28 cellular contexts compared by ENCODE assay signal in the genomic region with DNA sequence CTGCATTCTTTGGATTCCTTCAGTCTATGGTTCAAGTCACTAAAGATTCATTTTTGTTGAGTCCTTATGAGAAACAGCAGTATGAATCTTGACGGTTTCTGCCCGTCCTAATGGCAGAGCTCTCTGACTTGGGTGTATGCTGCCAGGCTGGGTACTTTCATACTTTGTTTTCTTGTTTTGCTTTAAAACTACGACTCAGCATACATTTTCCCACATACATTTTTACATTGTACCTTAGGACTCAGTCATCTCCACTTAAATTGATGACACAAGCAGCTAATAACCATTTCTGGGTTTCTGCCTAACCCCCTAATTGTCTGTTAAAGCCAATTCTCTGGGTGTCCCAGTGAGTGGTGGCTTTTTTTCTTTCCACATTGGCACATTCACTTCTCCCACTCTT. TPM values are rescaled to one million over a fixed set of nuclear protein-coding genes. Genes with fewer than 3 reads are reported as not detected.
DNase-seq lines count a peak whose midpoint lies in the region; ATAC-seq, FAIRE-seq and TF ChIP-seq lines count a peak whose summit lies in the region.
"Had no signal": no experiment of that assay in that cellular context is flagged by ENCODE, and none has a peak within 500 bp of the region (broad histone marks: within the 10 kb centered on the region; RNA-seq: fewer than 3 reads in every experiment).

No MANE protein-coding gene starts in this region.

- H3K4me3 ChIP-seq in ACC112 (ENCODE audit: low read depth, low read length): no peak overlapping the region
- no peak overlapping the region for H3K4me3 ChIP-seq in GM12878
- H3K4me3 ChIP-seq in GM23338: no peak overlapping the region
- H3K4me3 ChIP-seq: heart left ventricle, thyroid gland, vagina had no signal

- CTCF ChIA-PET in activated CD4-positive, alpha-beta memory T cell treated with anti-CD3 and anti-CD28 coated beads for 36 hours (lab: Charles Lee): interaction anchor here (1.9 kb wide), 1 partner anchor 15 kb away, joined by 5 read pairs; no protein-coding TSS in a partner anchor
- CTCF ChIA-PET in activated CD4-positive, alpha-beta memory T cell treated with anti-CD3 and anti-CD28 coated beads, Interleukin-2, amount 10 ng/mL, durations not matched to agents 7 days and 5 days (lab: Charles Lee): no interaction called here
- CTCF ChIA-PET in GM12878 (lab: Yijun Ruan, JAX): interaction anchor here (1.1 to 1.2 kb wide), 2 partner anchors 13 to 22 kb away, joined by 3 read pairs; partner anchors contain the start of gene TMED2

- TF ChIP-seq RAD21 in GM12878 (IDR thresholded peaks at IDR 0.05; ENCODE audit: insufficient read depth, low read depth, low read length): no peak

- H3K79me2 ChIP-seq in ACC112 (ENCODE audit: control insufficient read depth, insufficient read depth, low read length, unreplicated experiment): peaks cover 39% of the 10 kb centered on the region
- H3K79me2 ChIP-seq in GM12878 (ENCODE audit: control insufficient read depth, insufficient read depth, low read length): peaks cover 22% of the 10 kb centered on the region
- H3K79me2 ChIP-seq in GM23338 (replicated peaks; ENCODE audit: insufficient read depth): peaks cover 37% of the 10 kb centered on the region

- DNase-seq in activated CD4-positive, alpha-beta memory T cell treated with anti-CD3 and anti-CD28 coated beads for 36 hours: no peak
- DNase-seq in activated CD4-positive, alpha-beta memory T cell treated with anti-CD3 and anti-CD28 coated beads, Interleukin-2, amount 10 ng/mL, durations not matched to agents 7 days and 5 days: no peak
- DNase-seq in GM12878 (ENCODE audit: low read depth, low spot score) (no peak), GM23338 (ENCODE audit: low spot score) (no peak), KG1 (lab: John Stamatoyannopoulos, UW) (no peak)
- DNase-seq: activated CD4-positive, alpha-beta T cell treated with anti-CD3 and anti-CD28 coated beads for 1 hour; activated CD8-positive, alpha-beta T cell treated with anti-CD3 and anti-CD28 coated beads, Interleukin-2, amount 10 ng/mL, durations not matched to agents 7 days and 5 days; activated naive CD8-positive, alpha-beta T cell treated with anti-CD3 and anti-CD28 coated beads, Interleukin-2, amount 10 ng/mL, durations not matched to agents 7 days and 5 days; CD4-positive, CD25-positive, alpha-beta regulatory T cell; central memory CD4-positive, alpha-beta T cell; endodermal cell; foreskin fibroblast; heart left ventricle; Kasumi-1; MV-4-11; natural killer cell; NCI-H146; NCI-H446 treated with DMSO at 0.1 percent for 48 hours; NCI-H82; occipital lobe; SK-N-SH; stimulated activated naive CD8-positive, alpha-beta T cell treated with anti-CD3 and anti-CD28 coated beads, Interleukin-15, amount 100 ng/mL, for 72 hours; thyroid gland had no signal

- H3K9me3 Mint-ChIP-seq in activated CD4-positive, alpha-beta memory T cell treated with anti-CD3 and anti-CD28 coated beads for 36 hours: no peaks in the 10 kb centered on the region
- H3K9me3 Mint-ChIP-seq in activated CD4-positive, alpha-beta memory T cell treated with anti-CD3 and anti-CD28 coated beads, Interleukin-2, amount 10 ng/mL, durations not matched to agents 7 days and 5 days: no peaks in the 10 kb centered on the region
- H3K9me3 Mint-ChIP-seq in GM23338: peaks cover 4% of the 10 kb centered on the region; the same call in 2 of the 3 replicates
- H3K9me3 Mint-ChIP-seq: activated naive CD8-positive, alpha-beta T cell treated with anti-CD3 and anti-CD28 coated beads, Interleukin-2, amount 10 ng/mL, durations not matched to agents 7 days and 5 days; endodermal cell; natural killer cell; stimulated activated naive CD8-positive, alpha-beta T cell treated with anti-CD3 and anti-CD28 coated beads, Interleukin-15, amount 100 ng/mL, for 72 hours; T-helper 1 cell treated with Interleukin-12 subunit alpha and Interleukin-12 subunit beta and Interleukin-4 antibody, amounts not matched to agents 30 μg/mL and 1 μg/mL, for 36 hours had no signal

- intact Hi-C loops in activated CD4-positive, alpha-beta memory T cell treated with anti-CD3 and anti-CD28 coated beads for 36 hours (cut with micrococcal nuclease): no loop called here
- intact Hi-C loops in GM12878 (cut with micrococcal nuclease; ENCODE audit: unreplicated experiment): no loop called here

- H3K27ac ChIP-seq in ACC112 (ENCODE audit: low read depth, low read length) (peak overlapping the region; percentile 32), GM12878 (ENCODE audit: control insufficient read depth, insufficient read depth) (no peak overlapping the region), GM23338 (ENCODE audit: low read depth) (no peak overlapping the region)
- H3K27ac ChIP-seq: 22Rv1, heart left ventricle, thyroid gland, vagina had no signal

- H3K36me3 ChIP-seq in ACC112 (ENCODE audit: insufficient read depth, low read length) (peaks cover 28% of the 10 kb centered on the region), GM12878 (ENCODE audit: control insufficient read depth in 2 of 2, insufficient read depth in 2 of 2, low read length in 1 of 2) (peaks cover 3 to 14% of the 10 kb centered on the region in 2 experiments), GM23338 (ENCODE audit: insufficient read depth) (peaks cover 43% of the 10 kb centered on the region)

- peaks cover 16% of the 10 kb centered on the region for H3K4me1 Mint-ChIP-seq in activated CD4-positive, alpha-beta memory T cell treated with anti-CD3 and anti-CD28 coated beads for 36 hours (ENCODE audit: low read depth)
- peaks cover 32% of the 10 kb centered on the region for H3K4me1 Mint-ChIP-seq in activated CD4-positive, alpha-beta memory T cell treated with anti-CD3 and anti-CD28 coated beads, Interleukin-2, amount 10 ng/mL, durations not matched to agents 7 days and 5 days
- peaks cover 3% of the 10 kb centered on the region; the same call in 2 of the 3 replicates for H3K4me1 Mint-ChIP-seq in GM23338
- H3K4me1 Mint-ChIP-seq: endodermal cell had no signal

- H3K9me2 ChIP-seq in GM23338 (ENCODE audit: insufficient read depth): no peaks in the 10 kb centered on the region
- H3K9me2 ChIP-seq: SK-N-SH had no signal

- H3K4me2 ChIP-seq in GM12878 (ENCODE audit: control insufficient read depth, insufficient read depth) (no peak overlapping the region), GM23338 (no peak overlapping the region)
- H3K4me2 ChIP-seq: SK-N-SH had no signal

- no peak overlapping the region for H3K4me3 Mint-ChIP-seq in activated CD4-positive, alpha-beta memory T cell treated with anti-CD3 and anti-CD28 coated beads for 36 hours
- H3K4me3 Mint-ChIP-seq in activated CD4-positive, alpha-beta memory T cell treated with anti-CD3 and anti-CD28 coated beads, Interleukin-2, amount 10 ng/mL, durations not matched to agents 7 days and 5 days: no peak overlapping the region
- H3K4me3 Mint-ChIP-seq in GM23338: no peak overlapping the region
- H3K4me3 Mint-ChIP-seq: activated CD8-positive, alpha-beta T cell treated with anti-CD3 and anti-CD28 coated beads, Interleukin-2, amount 10 ng/mL, durations not matched to agents 7 days and 5 days; activated naive CD8-positive, alpha-beta T cell treated with anti-CD3 and anti-CD28 coated beads, Interleukin-2, amount 10 ng/mL, durations not matched to agents 7 days and 5 days; endodermal cell; natural killer cell; stimulated activated naive CD8-positive, alpha-beta T cell treated with anti-CD3 and anti-CD28 coated beads, Interleukin-15, amount 100 ng/mL, for 72 hours; T-helper 1 cell treated with Interleukin-12 subunit alpha and Interleukin-12 subunit beta and Interleukin-4 antibody, amounts not matched to agents 30 μg/mL and 1 μg/mL, for 36 hours had no signal

- peaks cover 23% of the 10 kb centered on the region for H3K36me3 Mint-ChIP-seq in activated CD4-positive, alpha-beta memory T cell treated with anti-CD3 and anti-CD28 coated beads for 36 hours
- peaks cover 43% of the 10 kb centered on the region for H3K36me3 Mint-ChIP-seq in activated CD4-positive, alpha-beta memory T cell treated with anti-CD3 and anti-CD28 coated beads, Interleukin-2, amount 10 ng/mL, durations not matched to agents 7 days and 5 days (ENCODE audit: low read depth)
- H3K36me3 Mint-ChIP-seq in GM23338 (ENCODE audit: low read depth): peaks cover 37% of the 10 kb centered on the region

- TF ChIP-seq POLR2A in GM12878 (IDR thresholded peaks at IDR 0.05; ENCODE audit: low read depth, low read length): no peak

- peak overlapping the region; percentile 18 for H3K27ac Mint-ChIP-seq in activated CD4-positive, alpha-beta memory T cell treated with anti-CD3 and anti-CD28 coated beads for 36 hours
- H3K27ac Mint-ChIP-seq in activated CD4-positive, alpha-beta memory T cell treated with anti-CD3 and anti-CD28 coated beads, Interleukin-2, amount 10 ng/mL, durations not matched to agents 7 days and 5 days: no peak overlapping the region
- H3K27ac Mint-ChIP-seq in GM23338: no peak overlapping the region
- H3K27ac Mint-ChIP-seq: activated CD8-positive, alpha-beta T cell treated with anti-CD3 and anti-CD28 coated beads, Interleukin-2, amount 10 ng/mL, durations not matched to agents 7 days and 5 days; activated naive CD8-positive, alpha-beta T cell treated with anti-CD3 and anti-CD28 coated beads, Interleukin-2, amount 10 ng/mL, durations not matched to agents 7 days and 5 days; CD4-positive, CD25-positive, alpha-beta regulatory T cell; endodermal cell; T-helper 1 cell treated with Interleukin-12 subunit alpha and Interleukin-12 subunit beta and Interleukin-4 antibody, amounts not matched to agents 30 μg/mL and 1 μg/mL, for 36 hours had no signal

- TF ChIP-seq EP300 in GM12878 (IDR thresholded peaks at IDR 0.05; ENCODE audit: borderline replicate concordance in 1 of 2, control insufficient read depth in 1 of 2, low read depth in 2 of 2, low read length in 2 of 2): no peak

- ATAC-seq in GM12878 (no peak), GM23338 (no peak)
- ATAC-seq: activated CD8-positive, alpha-beta T cell treated with anti-CD3 and anti-CD28 coated beads, Interleukin-2, amount 10 ng/mL, durations not matched to agents 7 days and 5 days; esophagus mucosa; heart left ventricle; natural killer cell; stimulated activated naive CD8-positive, alpha-beta T cell treated with anti-CD3 and anti-CD28 coated beads, Interleukin-15, amount 100 ng/mL, for 72 hours had no signal

- no peak for TF ChIP-seq CTCF in GM12878 (IDR thresholded peaks at IDR 0.05 in 2 of 3, conservative IDR thresholded peaks at IDR 0.05 in 1 of 3; ENCODE audit: control insufficient read depth in 2 of 3, extremely low read depth in 1 of 3, insufficient read depth in 1 of 3, low read depth in 3 of 3, low read length in 3 of 3)
- TF ChIP-seq CTCF in GM23338 (conservative IDR thresholded peaks at IDR 0.05; ENCODE audit: low read depth in 2 of 2): no peak

- TSS peak; percentile 60 for BruUV-seq in GM12878 (replicated peaks; lab: Mats Ljungman, UMichigan)

- POLR2A ChIA-PET in activated CD4-positive, alpha-beta memory T cell treated with anti-CD3 and anti-CD28 coated beads for 36 hours (lab: Charles Lee): no interaction called here
- POLR2A ChIA-PET in activated CD4-positive, alpha-beta memory T cell treated with anti-CD3 and anti-CD28 coated beads, Interleukin-2, amount 10 ng/mL, durations not matched to agents 7 days and 5 days (lab: Charles Lee): no interaction called here
- POLR2A ChIA-PET in GM12878 (lab: Charles Lee): no interaction called here

- no peaks in the 10 kb centered on the region for H3K27me3 Mint-ChIP-seq in activated CD4-positive, alpha-beta memory T cell treated with anti-CD3 and anti-CD28 coated beads for 36 hours
- H3K27me3 Mint-ChIP-seq in activated CD4-positive, alpha-beta memory T cell treated with anti-CD3 and anti-CD28 coated beads, Interleukin-2, amount 10 ng/mL, durations not matched to agents 7 days and 5 days: no peaks in the 10 kb centered on the region
- H3K27me3 Mint-ChIP-seq in GM23338 (ENCODE audit: insufficient read depth, low read depth, poor library complexity): peaks cover 4% of the 10 kb centered on the region
- H3K27me3 Mint-ChIP-seq: activated naive CD8-positive, alpha-beta T cell treated with anti-CD3 and anti-CD28 coated beads, Interleukin-2, amount 10 ng/mL, durations not matched to agents 7 days and 5 days; CD4-positive, CD25-positive, alpha-beta regulatory T cell; stimulated activated naive CD8-positive, alpha-beta T cell treated with anti-CD3 and anti-CD28 coated beads, Interleukin-15, amount 100 ng/mL, for 72 hours had no signal

- in situ Hi-C loops in GM12878 (cut with MboI): no loop called here

- H3K9ac ChIP-seq in GM12878 (ENCODE audit: control insufficient read depth, insufficient read depth, low read length): no peak overlapping the region
- H3K9ac ChIP-seq: SK-N-SH had no signal

- peaks cover 3% of the 10 kb centered on the region; the same call in 1 of the 2 replicates for H3F3A ChIP-seq in GM23338 (replicated peaks; ENCODE audit: low read depth)

- no peaks in the 10 kb centered on the region for H4K20me1 ChIP-seq in GM12878 (ENCODE audit: control insufficient read depth, insufficient read depth)
- peaks cover 30% of the 10 kb centered on the region for H4K20me1 ChIP-seq in GM23338 (replicated peaks; ENCODE audit: insufficient read depth)

- no peaks in the 10 kb centered on the region for H3K9me3 ChIP-seq in GM12878 (replicated peaks; ENCODE audit: control insufficient read depth, insufficient read depth, low read length)
- H3K9me3 ChIP-seq: heart left ventricle, SK-N-SH, thyroid gland, vagina had no signal

- 93% methylated on average over 3 of the region's 3 CpGs for WGBS in GM12878 (ENCODE audit: insufficient coverage, insufficient replicate concordance, low lambda C conversion rate, missing lambda C conversion rate)

- SMC1A ChIA-PET in GM12878 (lab: Charles Lee; ENCODE audit: uncharacterized antibody, unreplicated experiment): no interaction called here

- RAD21 ChIA-PET in GM12878 (lab: Charles Lee; ENCODE audit: unreplicated experiment): no interaction called here

- H3K27me3 ChIP-seq in ACC112 (ENCODE audit: insufficient read depth, low read length) (no peaks in the 10 kb centered on the region), GM12878 (replicated peaks in 1 of 2; ENCODE audit: control insufficient read depth in 2 of 2, insufficient read depth in 2 of 2, low read length in 1 of 2) (no peaks in the 10 kb centered on the region), GM23338 (ENCODE audit: insufficient read depth) (no peaks in the 10 kb centered on the region)
- H3K27me3 ChIP-seq: heart left ventricle, thyroid gland, vagina had no signal

- H3K4me1 ChIP-seq in ACC112 (ENCODE audit: control insufficient read depth, insufficient read depth, low read length, unreplicated experiment): peaks cover 9% of the 10 kb centered on the region
- H3K4me1 ChIP-seq in GM12878 (ENCODE audit: control insufficient read depth, insufficient read depth, low read length): peaks cover 4% of the 10 kb centered on the region; the same call in 1 of the 2 replicates
- H3K4me1 ChIP-seq in GM23338 (ENCODE audit: insufficient read depth): no peaks in the 10 kb centered on the region

- H2AFZ ChIP-seq in ACC112 (ENCODE audit: low read length, unreplicated experiment) (no peak overlapping the region), GM12878 (ENCODE audit: control insufficient read depth, low read depth, low read length) (no peak overlapping the region), GM23338 (no peak overlapping the region)

- FAIRE-seq in GM12878 (lab: Jason Lieb, UNC): no peak

RNA-seq across cellular contexts. Expression of gene DDX55, which starts 4.8 kb away (rescaled TPM):
- total RNA-seq in activated CD4-positive, alpha-beta memory T cell treated with anti-CD3 and anti-CD28 coated beads for 36 hours: 10 to 100 TPM; 44.0 to 45.1 TPM
- 10 to 100 TPM; 26.8 to 26.9 TPM for total RNA-seq in activated CD4-positive, alpha-beta memory T cell treated with anti-CD3 and anti-CD28 coated beads, Interleukin-2, amount 10 ng/mL, durations not matched to agents 7 days and 5 days
- total RNA-seq in GM12878 (2013; cell fraction: nucleolus; rRNA removed): 80.1 and 88.6 TPM in 2 replicates
- total RNA-seq in GM12878 (2014; rRNA removed) (31.6 and 40.1 TPM in 2 replicates), GM12878 (2014; rRNA removed; fragmentation: Illumina TruSeq; extraction: Trizol) (33.5 and 34.5 TPM in 2 replicates), GM12878 (2021) (26.8 and 30.2 TPM in 2 replicates)
- 23.8 TPM for polyA plus RNA-seq in GM12878 (2011; ENCODE audit: low read depth)
- polyA plus RNA-seq in GM12878 (2011; rRNA removed) (32.3 and 37.1 TPM in 2 replicates), GM12878 (2014; fragmentation: Illumina TruSeq; extraction: Trizol) (38.5 and 42.8 TPM in 2 replicates), GM12878 (2014; fragmentation: Nextera tagmentation; extraction: Ambion mirVana) (1 to 10 TPM; 4.5 to 8.9 TPM), GM12878 (2014; rRNA removed) (34.2 and 37.6 TPM in 2 replicates), GM12878 (2016; fragmentation: Nextera tagmentation; extraction: Ambion mirVana) (10 to 100 TPM; 41.5 to 42.4 TPM), GM23338 (2016; fragmentation: Nextera tagmentation; extraction: Ambion mirVana) (36.2 and 53.3 TPM in 2 replicates)
- polyA plus RNA-seq in GM12878 (2011; cell fraction: cytosol; rRNA removed): 26.3 and 33.5 TPM in 2 replicates
- polyA plus RNA-seq in GM12878 (2011; cell fraction: nucleus; rRNA removed): 56.0 and 64.1 TPM in 2 replicates
- 20.7 and 23.1 TPM in 2 replicates for polyA plus RNA-seq in GM12878 (2012)
- 23.1 and 30.3 TPM in 2 replicates for polyA minus RNA-seq in GM12878 (2011; rRNA and poly(A)+ RNA removed)
- polyA minus RNA-seq in GM12878 (2011; cell fraction: cytosol; rRNA and poly(A)+ RNA removed): 10.8 and 22.2 TPM in 2 replicates
- polyA minus RNA-seq in GM12878 (2011; cell fraction: nucleus; rRNA and poly(A)+ RNA removed): 19.6 and 30.9 TPM in 2 replicates
- total RNA-seq in GM23338 (2014; rRNA removed; shearing (Covaris generic)): 39.8 and 59.2 TPM in 2 replicates

RNA-seq across cellular contexts. Expression of gene TMED2, which starts 12.7 kb away (rescaled TPM):
- total RNA-seq in activated CD4-positive, alpha-beta memory T cell treated with anti-CD3 and anti-CD28 coated beads for 36 hours: 100 to 1,000 TPM; 150 to 161 TPM
- 100 to 1,000 TPM; 166 to 167 TPM for total RNA-seq in activated CD4-positive, alpha-beta memory T cell treated with anti-CD3 and anti-CD28 coated beads, Interleukin-2, amount 10 ng/mL, durations not matched to agents 7 days and 5 days
- 71.9 and 72.5 TPM in 2 replicates for total RNA-seq in GM12878 (2013; cell fraction: nucleolus; rRNA removed)
- total RNA-seq in GM12878 (2014; rRNA removed): 139 and 159 TPM in 2 replicates
- 148 and 158 TPM in 2 replicates for total RNA-seq in GM12878 (2014; rRNA removed; fragmentation: Illumina TruSeq; extraction: Trizol)
- total RNA-seq in GM12878 (2021): 164 and 170 TPM in 2 replicates
- 73.7 TPM for polyA plus RNA-seq in GM12878 (2011; ENCODE audit: low read depth)
- 111 and 160 TPM in 2 replicates for polyA plus RNA-seq in GM12878 (2011; rRNA removed)
- polyA plus RNA-seq in GM12878 (2011; cell fraction: cytosol; rRNA removed): 47.5 and 53.6 TPM in 2 replicates
- 23.8 and 25.2 TPM in 2 replicates for polyA plus RNA-seq in GM12878 (2011; cell fraction: nucleus; rRNA removed)
- polyA plus RNA-seq in GM12878 (2012): 110 and 159 TPM in 2 replicates
- 146 and 175 TPM in 2 replicates for polyA plus RNA-seq in GM12878 (2014; fragmentation: Illumina TruSeq; extraction: Trizol)
- polyA plus RNA-seq in GM12878 (2014; fragmentation: Nextera tagmentation; extraction: Ambion mirVana): 100 to 1,000 TPM in 1 of 2 experiments, 10 to 100 TPM in 1; 60.1 to 133 TPM
- polyA plus RNA-seq in GM12878 (2014; rRNA removed): 102 and 109 TPM in 2 replicates
- 100 to 1,000 TPM; 347 to 371 TPM for polyA plus RNA-seq in GM12878 (2016; fragmentation: Nextera tagmentation; extraction: Ambion mirVana)
- 67.5 and 79.1 TPM in 2 replicates for polyA minus RNA-seq in GM12878 (2011; rRNA and poly(A)+ RNA removed)
- 39.6 and 47.3 TPM in 2 replicates for polyA minus RNA-seq in GM12878 (2011; cell fraction: cytosol; rRNA and poly(A)+ RNA removed)
- 16.3 and 20.4 TPM in 2 replicates for polyA minus RNA-seq in GM12878 (2011; cell fraction: nucleus; rRNA and poly(A)+ RNA removed)
- 253 and 262 TPM in 2 replicates for total RNA-seq in GM23338 (2014; rRNA removed; shearing (Covaris generic))
- 138 and 174 TPM in 2 replicates for polyA plus RNA-seq in GM23338 (2016; fragmentation: Nextera tagmentation; extraction: Ambion mirVana)

RNA-seq across cellular contexts. Expression of gene EIF2B1, which starts 36.4 kb away (rescaled TPM):
- total RNA-seq in activated CD4-positive, alpha-beta memory T cell treated with anti-CD3 and anti-CD28 coated beads for 36 hours: 10 to 100 TPM; 51.7 to 61.9 TPM
- 10 to 100 TPM; 55.9 to 57.0 TPM for total RNA-seq in activated CD4-positive, alpha-beta memory T cell treated with anti-CD3 and anti-CD28 coated beads, Interleukin-2, amount 10 ng/mL, durations not matched to agents 7 days and 5 days
- total RNA-seq in GM12878 (2013; cell fraction: nucleolus; rRNA removed): 81.5 and 99.4 TPM in 2 replicates
- 46.8 and 50.7 TPM in 2 replicates for total RNA-seq in GM12878 (2014; rRNA removed)
- 39.5 and 40.9 TPM in 2 replicates for total RNA-seq in GM12878 (2014; rRNA removed; fragmentation: Illumina TruSeq; extraction: Trizol)
- total RNA-seq in GM12878 (2021): 60.8 and 63.8 TPM in 2 replicates
- 32.3 TPM for polyA plus RNA-seq in GM12878 (2011; ENCODE audit: low read depth)
- polyA plus RNA-seq in GM12878 (2011; rRNA removed): 44.6 and 47.9 TPM in 2 replicates
- polyA plus RNA-seq in GM12878 (2011; cell fraction: cytosol; rRNA removed): 43.0 and 47.3 TPM in 2 replicates
- 136 and 161 TPM in 2 replicates for polyA plus RNA-seq in GM12878 (2011; cell fraction: nucleus; rRNA removed)
- polyA plus RNA-seq in GM12878 (2012): 32.1 and 36.8 TPM in 2 replicates
- polyA plus RNA-seq in GM12878 (2014; fragmentation: Illumina TruSeq; extraction: Trizol): 65.7 and 75.4 TPM in 2 replicates
- polyA plus RNA-seq in GM12878 (2014; fragmentation: Nextera tagmentation; extraction: Ambion mirVana): 10 to 100 TPM; 17.6 to 25.9 TPM
- polyA plus RNA-seq in GM12878 (2014; rRNA removed): 49.9 and 50.3 TPM in 2 replicates
- polyA plus RNA-seq in GM12878 (2016; fragmentation: Nextera tagmentation; extraction: Ambion mirVana): 100 to 1,000 TPM; 111 to 131 TPM
- polyA minus RNA-seq in GM12878 (2011; rRNA and poly(A)+ RNA removed): 17.9 and 22.5 TPM in 2 replicates
- polyA minus RNA-seq in GM12878 (2011; cell fraction: cytosol; rRNA and poly(A)+ RNA removed): 9.2 and 11.7 TPM in 2 replicates
- 17.9 and 23.2 TPM in 2 replicates for polyA minus RNA-seq in GM12878 (2011; cell fraction: nucleus; rRNA and poly(A)+ RNA removed)
- total RNA-seq in GM23338 (2014; rRNA removed; shearing (Covaris generic)): 90.8 and 117 TPM in 2 replicates
- polyA plus RNA-seq in GM23338 (2016; fragmentation: Nextera tagmentation; extraction: Ambion mirVana): 30.2 and 33.5 TPM in 2 replicates

RNA-seq across cellular contexts. Expression of gene GTF2H3, which starts 36.5 kb away (rescaled TPM):
- 10 to 100 TPM; 57.2 to 58.4 TPM for total RNA-seq in activated CD4-positive, alpha-beta memory T cell treated with anti-CD3 and anti-CD28 coated beads for 36 hours
- 10 to 100 TPM; 36.6 to 40.3 TPM for total RNA-seq in activated CD4-positive, alpha-beta memory T cell treated with anti-CD3 and anti-CD28 coated beads, Interleukin-2, amount 10 ng/mL, durations not matched to agents 7 days and 5 days
- total RNA-seq in GM12878 (2013; cell fraction: nucleolus; rRNA removed): 45.5 and 55.4 TPM in 2 replicates
- total RNA-seq in GM12878 (2014; rRNA removed) (31.5 and 49.0 TPM in 2 replicates), GM12878 (2014; rRNA removed; fragmentation: Illumina TruSeq; extraction: Trizol) (42.0 and 42.2 TPM in 2 replicates), GM12878 (2021) (38.9 and 40.0 TPM in 2 replicates)
- polyA plus RNA-seq in GM12878 (2011; ENCODE audit: low read depth): 18.8 TPM
- polyA plus RNA-seq in GM12878 (2011; rRNA removed) (52.2 and 67.2 TPM in 2 replicates), GM12878 (2014; fragmentation: Illumina TruSeq; extraction: Trizol) (62.9 and 78.8 TPM in 2 replicates), GM12878 (2014; fragmentation: Nextera tagmentation; extraction: Ambion mirVana) (10 to 100 TPM; 20.6 to 31.1 TPM), GM12878 (2014; rRNA removed) (25.2 and 25.8 TPM in 2 replicates), GM12878 (2016; fragmentation: Nextera tagmentation; extraction: Ambion mirVana) (10 to 100 TPM; 33.9 to 35.6 TPM), GM23338 (2016; fragmentation: Nextera tagmentation; extraction: Ambion mirVana) (10.5 and 11.1 TPM in 2 replicates)
- polyA plus RNA-seq in GM12878 (2011; cell fraction: cytosol; rRNA removed): 24.4 and 39.0 TPM in 2 replicates
- polyA plus RNA-seq in GM12878 (2011; cell fraction: nucleus; rRNA removed): 14.9 and 15.0 TPM in 2 replicates
- polyA plus RNA-seq in GM12878 (2012): 26.0 and 28.0 TPM in 2 replicates
- 46.7 and 59.5 TPM in 2 replicates for polyA minus RNA-seq in GM12878 (2011; rRNA and poly(A)+ RNA removed)
- polyA minus RNA-seq in GM12878 (2011; cell fraction: cytosol; rRNA and poly(A)+ RNA removed): 11.0 and 17.0 TPM in 2 replicates
- 10.6 and 12.5 TPM in 2 replicates for polyA minus RNA-seq in GM12878 (2011; cell fraction: nucleus; rRNA and poly(A)+ RNA removed)
- 19.6 and 27.7 TPM in 2 replicates for total RNA-seq in GM23338 (2014; rRNA removed; shearing (Covaris generic))
